ENCODE assay signal across 20 cellular contexts in the genomic region with DNA sequence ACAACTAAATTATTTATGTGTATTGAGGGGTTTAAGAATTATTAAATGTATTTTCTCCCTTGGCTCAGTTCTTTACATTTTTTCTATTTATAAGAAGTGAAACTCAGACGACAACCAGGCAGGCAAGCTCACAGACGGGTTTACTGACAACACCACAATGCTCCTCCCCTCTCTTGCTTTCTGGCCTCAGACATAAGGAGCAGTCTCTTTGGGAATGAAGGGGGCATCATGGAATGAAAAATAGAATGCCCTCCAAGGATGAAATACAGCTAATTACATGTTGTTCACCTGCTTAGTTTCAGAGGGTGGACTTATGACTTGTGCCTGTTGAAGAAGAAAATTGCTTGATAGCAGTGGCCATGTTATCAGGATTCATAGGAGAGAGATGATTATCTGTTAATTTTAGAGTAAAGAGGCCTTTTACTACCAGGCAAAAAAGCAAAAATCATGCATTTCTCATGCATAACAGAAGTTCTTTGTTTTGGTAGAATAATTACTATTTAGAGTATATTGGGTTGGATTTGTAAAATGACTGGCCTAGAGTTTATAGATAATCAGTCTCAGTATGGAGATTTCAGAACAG.
"Had no signal": no experiment of that assay in that cellular context is flagged by ENCODE, and none has a peak within 500 bp of the region (broad histone marks: within the 10 kb centered on the region; RNA-seq: fewer than 3 reads in every experiment).

No MANE protein-coding gene starts in this region.

- DNase-seq: activated CD4-positive, alpha-beta memory T cell treated with anti-CD3 and anti-CD28 coated beads for 36 hours; activated CD8-positive, alpha-beta memory T cell treated with anti-CD3 and anti-CD28 coated beads, Interleukin-2, amount 10 ng/mL, durations not matched to agents 7 days and 5 days; activated naive CD4-positive, alpha-beta T cell treated with anti-CD3 and anti-CD28 coated beads for 36 hours; activated T-cell treated with anti-CD3 and anti-CD28 coated beads, Interleukin-2, amount 50 U/mL, for 1 hour; caudate nucleus; colonic mucosa; hypothalamus; kidney; left lung; right cardiac atrium; T-helper 1 cell; WERI-Rb-1 had no signal

- H3K4me1 Mint-ChIP-seq: activated CD8-positive, alpha-beta memory T cell treated with anti-CD3 and anti-CD28 coated beads, Interleukin-2, amount 10 ng/mL, durations not matched to agents 7 days and 5 days; memory B cell had no signal

- H3K4me1 ChIP-seq: colonic mucosa, left lung, prostate gland, suprapubic skin had no signal

- ATAC-seq: activated CD8-positive, alpha-beta memory T cell treated with anti-CD3 and anti-CD28 coated beads, Interleukin-2, amount 10 ng/mL, durations not matched to agents 7 days and 5 days; esophagus mucosa; left lung; right cardiac atrium had no signal

- H3K36me3 ChIP-seq: colonic mucosa, left lung, prostate gland, suprapubic skin, WERI-Rb-1 had no signal

- H3K9me3 ChIP-seq: colonic mucosa, prostate gland, suprapubic skin had no signal

- H3K4me3 Mint-ChIP-seq: activated CD4-positive, alpha-beta memory T cell treated with anti-CD3 and anti-CD28 coated beads for 36 hours; activated CD8-positive, alpha-beta memory T cell treated with anti-CD3 and anti-CD28 coated beads, Interleukin-2, amount 10 ng/mL, durations not matched to agents 7 days and 5 days; activated naive CD4-positive, alpha-beta T cell treated with anti-CD3 and anti-CD28 coated beads for 36 hours; memory B cell; neural crest cell; stimulated activated naive CD8-positive, alpha-beta T cell treated with anti-CD3 and anti-CD28 coated beads, Interleukin-15, Interleukin-2, amounts not matched to agents 100 ng/mL and 50 ng/mL, for 24 hours; type B pancreatic cell had no signal

- H3K27ac Mint-ChIP-seq: activated CD4-positive, alpha-beta memory T cell treated with anti-CD3 and anti-CD28 coated beads for 36 hours; activated CD8-positive, alpha-beta memory T cell treated with anti-CD3 and anti-CD28 coated beads, Interleukin-2, amount 10 ng/mL, durations not matched to agents 7 days and 5 days; activated naive CD4-positive, alpha-beta T cell treated with anti-CD3 and anti-CD28 coated beads for 36 hours; activated T-helper 2 cell treated with anti-CD3 and anti-CD28 coated beads, Interferon-gamma antibody, Interleukin-2, Interleukin-4, amounts not matched to agents 10 μg/mL and 5 μg/mL and 100 μg/mL, durations not matched to agents 14 hours and 24 hours and 36 hours; memory B cell; stimulated activated naive CD8-positive, alpha-beta T cell treated with anti-CD3 and anti-CD28 coated beads, Interleukin-15, Interleukin-2, amounts not matched to agents 100 ng/mL and 50 ng/mL, for 24 hours; type B pancreatic cell had no signal

- H3K4me3 ChIP-seq: colonic mucosa, left lung, prostate gland, suprapubic skin had no signal

- H3K27me3 Mint-ChIP-seq: activated CD4-positive, alpha-beta memory T cell treated with anti-CD3 and anti-CD28 coated beads for 36 hours; activated CD8-positive, alpha-beta memory T cell treated with anti-CD3 and anti-CD28 coated beads, Interleukin-2, amount 10 ng/mL, durations not matched to agents 7 days and 5 days; memory B cell; stimulated activated naive CD8-positive, alpha-beta T cell treated with anti-CD3 and anti-CD28 coated beads, Interleukin-15, Interleukin-2, amounts not matched to agents 100 ng/mL and 50 ng/mL, for 24 hours; type B pancreatic cell had no signal

- H3K36me3 Mint-ChIP-seq: activated CD4-positive, alpha-beta memory T cell treated with anti-CD3 and anti-CD28 coated beads for 36 hours; activated CD8-positive, alpha-beta memory T cell treated with anti-CD3 and anti-CD28 coated beads, Interleukin-2, amount 10 ng/mL, durations not matched to agents 7 days and 5 days; memory B cell; type B pancreatic cell had no signal

- H3K27me3 ChIP-seq: colonic mucosa, left lung, suprapubic skin had no signal

- H3K9me3 Mint-ChIP-seq: type B pancreatic cell had no signal

- H3K27ac ChIP-seq: colonic mucosa, left lung, prostate gland, suprapubic skin, WERI-Rb-1 had no signal
